ENCODE assay signal across 19 cellular contexts in the genomic region with DNA sequence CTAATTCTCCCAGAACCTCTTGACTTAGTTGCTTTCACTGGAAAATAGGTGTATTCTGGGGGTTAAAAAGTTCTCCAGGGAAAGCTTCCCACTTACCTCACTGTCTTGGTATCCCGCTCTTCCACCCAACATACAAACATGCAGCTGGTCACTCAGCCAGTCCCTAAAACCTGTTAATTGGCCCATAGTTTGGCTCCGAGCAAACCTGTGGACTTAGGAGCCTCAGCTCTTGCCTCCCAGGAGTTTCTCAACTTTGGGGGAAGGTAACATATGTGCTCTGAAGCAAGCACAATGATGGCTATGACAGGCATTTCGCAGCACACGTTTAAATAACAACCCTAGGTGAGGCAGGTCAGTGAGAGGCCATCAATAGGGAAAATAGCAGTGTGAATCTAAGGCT.
"Had no signal": no experiment of that assay in that cellular context is flagged by ENCODE, and none has a peak within 500 bp of the region (broad histone marks: within the 10 kb centered on the region; RNA-seq: fewer than 3 reads in every experiment).

No MANE protein-coding gene starts in this region.

- DNase-seq: effector memory CD8-positive, alpha-beta T cell; esophagus squamous epithelium; foreskin fibroblast; immature natural killer cell; kidney; left cardiac atrium; left ventricle myocardium inferior; lower lobe of right lung; naive B cell; posterior cingulate gyrus; sigmoid colon; stimulated activated CD4-positive, alpha-beta T cell treated with anti-CD3 and anti-CD28 coated beads, Interleukin-2, amount 100 ng/mL, for 24 hours; stimulated activated CD4-positive, alpha-beta T cell treated with anti-CD3 and anti-CD28 coated beads, Interleukin-4, amount 100 ng/mL, for 4 hours; stimulated activated naive CD4-positive, alpha-beta T cell had no signal

- H3K4me1 Mint-ChIP-seq: memory B cell, naive B cell had no signal

- H3K27me3 ChIP-seq: esophagus squamous epithelium, gastroesophageal sphincter, sigmoid colon had no signal

- H3K4me3 Mint-ChIP-seq: effector memory CD8-positive, alpha-beta T cell; immature natural killer cell; memory B cell; naive B cell; type B pancreatic cell had no signal

- H3K36me3 Mint-ChIP-seq: memory B cell, naive B cell, type B pancreatic cell had no signal

- H3K36me3 ChIP-seq: esophagus squamous epithelium, gastroesophageal sphincter, left ventricle myocardium inferior, lower lobe of right lung, sigmoid colon had no signal

- H3K4me3 ChIP-seq: esophagus squamous epithelium, gastroesophageal sphincter, left ventricle myocardium inferior, lower lobe of right lung, sigmoid colon, skin epidermis had no signal

- H3K27ac Mint-ChIP-seq: effector memory CD8-positive, alpha-beta T cell; immature natural killer cell; memory B cell; naive B cell had no signal

- H3K9me3 ChIP-seq: esophagus squamous epithelium, gastroesophageal sphincter, left ventricle myocardium inferior, lower lobe of right lung, sigmoid colon had no signal

- H3K9me3 Mint-ChIP-seq: effector memory CD8-positive, alpha-beta T cell; immature natural killer cell; memory B cell; naive B cell had no signal

- H3K27ac ChIP-seq: esophagus squamous epithelium, gastroesophageal sphincter, left ventricle myocardium inferior, lower lobe of right lung, sigmoid colon, skin epidermis had no signal

- ATAC-seq: effector memory CD8-positive, alpha-beta T cell; gastroesophageal sphincter; left cardiac atrium; lower lobe of right lung had no signal

- FAIRE-seq: kidney, urothelium cell line had no signal

- H3K4me1 ChIP-seq: lower lobe of right lung had no signal

- H3K27me3 Mint-ChIP-seq: naive B cell, type B pancreatic cell had no signal
